ENCODE assay signal across 31 cellular contexts in the genomic region with DNA sequence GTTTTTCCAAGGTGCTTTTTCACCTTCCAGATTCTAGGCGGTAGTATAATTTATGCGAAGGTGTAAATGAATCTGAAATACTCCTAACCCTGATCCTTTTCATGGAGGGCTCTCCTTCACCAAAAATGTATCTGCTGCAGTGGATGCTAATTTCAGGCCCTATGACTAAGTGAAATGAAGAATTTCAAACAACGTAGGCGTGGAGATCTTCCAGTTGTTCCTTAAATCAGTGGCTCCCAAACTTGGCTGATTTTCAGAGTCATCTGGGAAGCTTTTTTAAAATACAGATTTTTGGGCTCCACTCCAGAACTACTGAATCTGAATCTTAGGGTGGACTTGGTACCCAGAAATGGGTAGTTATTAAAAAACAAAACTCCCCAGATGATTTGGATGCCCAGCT. TPM values are rescaled to one million over a fixed set of nuclear protein-coding genes. Genes with fewer than 3 reads are reported as not detected.
"Had no signal": no experiment of that assay in that cellular context is flagged by ENCODE, and none has a peak within 500 bp of the region (broad histone marks: within the 10 kb centered on the region; RNA-seq: fewer than 3 reads in every experiment).

No MANE protein-coding gene starts in this region.

- H3K4me3 ChIP-seq: ascending aorta, esophagus muscularis mucosa, heart right ventricle, left ventricle myocardium inferior, lung, stomach, suprapubic skin, tibial artery, upper lobe of right lung had no signal

- DNase-seq: activated CD4-positive, alpha-beta T cell treated with anti-CD3 and anti-CD28 coated beads for 48 hours; activated CD4-positive, alpha-beta T cell treated with anti-CD3 and anti-CD28 coated beads, Interleukin-2, amount 50 U/mL, for 48 hours; activated CD8-positive, alpha-beta memory T cell treated with anti-CD3 and anti-CD28 coated beads for 24 hours; activated effector memory CD4-positive, alpha-beta T cell treated with anti-CD3 and anti-CD28 coated beads, Interleukin-2, amount 50 U/mL, for 16 hours; activated naive CD4-positive, alpha-beta T cell treated with anti-CD3 and anti-CD28 coated beads for 36 hours; activated naive CD8-positive, alpha-beta T cell treated with anti-CD3 and anti-CD28 coated beads, Interleukin-2, amount 10 ng/mL, durations not matched to agents 7 days and 5 days; brain microvascular endothelial cell; effector CD4-positive, alpha-beta T cell; foreskin keratinocyte; heart right ventricle; left ventricle myocardium inferior; mesendoderm; retina; stimulated activated CD4-positive, alpha-beta T cell treated with anti-CD3 and anti-CD28 coated beads, Interleukin-15, amount 100 ng/mL, for 24 hours; stimulated activated CD4-positive, alpha-beta T cell treated with anti-CD3 and anti-CD28 coated beads, Interleukin-2, amount 100 ng/mL, for 24 hours; stimulated activated naive B cell treated with anti-CD40 and anti-IgM and Interleukin-4, amounts not matched to agents 10 μg/mL and 1 μg/mL and 100 μg/mL, for 72 hours; stomach; T-helper 9 cell; tibial artery; upper lobe of right lung; WERI-Rb-1 had no signal

- H3K27me3 ChIP-seq: ascending aorta, brain microvascular endothelial cell, esophagus muscularis mucosa, foreskin keratinocyte, stomach, suprapubic skin, upper lobe of right lung had no signal

- H3K4me1 ChIP-seq: ascending aorta, esophagus muscularis mucosa, foreskin keratinocyte, heart right ventricle, left ventricle myocardium inferior, suprapubic skin, tibial artery, upper lobe of right lung had no signal

- H3K4me1 Mint-ChIP-seq: activated naive CD8-positive, alpha-beta T cell treated with anti-CD3 and anti-CD28 coated beads, Interleukin-2, amount 10 ng/mL, durations not matched to agents 7 days and 5 days; nephron; stimulated activated naive B cell treated with anti-CD40 and anti-IgM and Interleukin-4, amounts not matched to agents 10 μg/mL and 1 μg/mL and 100 μg/mL, for 72 hours had no signal

- ATAC-seq: activated CD4-positive, CD25-positive, alpha-beta regulatory T cell treated with anti-CD3 and anti-CD28 coated beads, Interleukin-2, amount 50 U/mL, for 24 hours; foreskin keratinocyte; heart right ventricle; stimulated activated naive B cell treated with anti-CD40 and anti-IgM and Interleukin-4, amounts not matched to agents 10 μg/mL and 1 μg/mL and 100 μg/mL, for 72 hours; upper lobe of right lung had no signal

- H3K36me3 Mint-ChIP-seq: activated naive CD8-positive, alpha-beta T cell treated with anti-CD3 and anti-CD28 coated beads, Interleukin-2, amount 10 ng/mL, durations not matched to agents 7 days and 5 days; stimulated activated naive B cell treated with anti-CD40 and anti-IgM and Interleukin-4, amounts not matched to agents 10 μg/mL and 1 μg/mL and 100 μg/mL, for 72 hours had no signal

- H3K36me3 ChIP-seq: ascending aorta, brain microvascular endothelial cell, esophagus muscularis mucosa, heart right ventricle, left ventricle myocardium inferior, stomach, suprapubic skin, tibial artery, upper lobe of right lung, WERI-Rb-1 had no signal

- H3K4me3 Mint-ChIP-seq: activated naive CD4-positive, alpha-beta T cell treated with anti-CD3 and anti-CD28 coated beads for 36 hours; activated naive CD8-positive, alpha-beta T cell treated with anti-CD3 and anti-CD28 coated beads, Interleukin-2, amount 10 ng/mL, durations not matched to agents 7 days and 5 days; nephron; stimulated activated naive B cell treated with anti-CD40 and anti-IgM and Interleukin-4, amounts not matched to agents 10 μg/mL and 1 μg/mL and 100 μg/mL, for 72 hours; T-helper 1 cell treated with Interleukin-12 subunit alpha and Interleukin-12 subunit beta and Interleukin-4 antibody, amounts not matched to agents 30 μg/mL and 1 μg/mL, for 36 hours had no signal

- H3K27ac Mint-ChIP-seq: activated naive CD4-positive, alpha-beta T cell treated with anti-CD3 and anti-CD28 coated beads for 36 hours; activated naive CD8-positive, alpha-beta T cell treated with anti-CD3 and anti-CD28 coated beads, Interleukin-2, amount 10 ng/mL, durations not matched to agents 7 days and 5 days; nephron; progenitor cell of endocrine pancreas; T-helper 1 cell treated with Interleukin-12 subunit alpha and Interleukin-12 subunit beta and Interleukin-4 antibody, amounts not matched to agents 30 μg/mL and 1 μg/mL, for 36 hours had no signal

- H3K9me3 Mint-ChIP-seq: activated naive CD4-positive, alpha-beta T cell treated with anti-CD3 and anti-CD28 coated beads for 36 hours; activated naive CD8-positive, alpha-beta T cell treated with anti-CD3 and anti-CD28 coated beads, Interleukin-2, amount 10 ng/mL, durations not matched to agents 7 days and 5 days; nephron; stimulated activated naive B cell treated with anti-CD40 and anti-IgM and Interleukin-4, amounts not matched to agents 10 μg/mL and 1 μg/mL and 100 μg/mL, for 72 hours; T-helper 1 cell treated with Interleukin-12 subunit alpha and Interleukin-12 subunit beta and Interleukin-4 antibody, amounts not matched to agents 30 μg/mL and 1 μg/mL, for 36 hours had no signal

- H3K27ac ChIP-seq: ascending aorta, brain microvascular endothelial cell, esophagus muscularis mucosa, foreskin keratinocyte, heart right ventricle, left ventricle myocardium inferior, stomach, suprapubic skin, tibial artery, upper lobe of right lung, WERI-Rb-1 had no signal

- H3K9me3 ChIP-seq: ascending aorta, esophagus muscularis mucosa, heart right ventricle, left ventricle myocardium inferior, stomach, suprapubic skin, tibial artery, upper lobe of right lung had no signal

RNA-seq across cellular contexts. Expression of a gene that starts 5.5 kb away (rescaled TPM):
- total RNA-seq: activated naive CD4-positive, alpha-beta T cell treated with anti-CD3 and anti-CD28 coated beads for 36 hours; activated naive CD8-positive, alpha-beta T cell treated with anti-CD3 and anti-CD28 coated beads, Interleukin-2, amount 10 ng/mL, durations not matched to agents 7 days and 5 days; ascending aorta; foreskin keratinocyte; left ventricle myocardium inferior; mononuclear cell; osteocyte; upper lobe of right lung had no signal

RNA-seq across cellular contexts. Expression of a gene that starts 7.1 kb away (rescaled TPM):
- total RNA-seq: activated naive CD4-positive, alpha-beta T cell treated with anti-CD3 and anti-CD28 coated beads for 36 hours; activated naive CD8-positive, alpha-beta T cell treated with anti-CD3 and anti-CD28 coated beads, Interleukin-2, amount 10 ng/mL, durations not matched to agents 7 days and 5 days had no signal

RNA-seq across cellular contexts. Expression of a gene that starts 60.0 kb away (rescaled TPM):
- total RNA-seq: ascending aorta had no signal
